Comparison of ENCODE assay signal across 2 cellular contexts in the genomic region with DNA sequence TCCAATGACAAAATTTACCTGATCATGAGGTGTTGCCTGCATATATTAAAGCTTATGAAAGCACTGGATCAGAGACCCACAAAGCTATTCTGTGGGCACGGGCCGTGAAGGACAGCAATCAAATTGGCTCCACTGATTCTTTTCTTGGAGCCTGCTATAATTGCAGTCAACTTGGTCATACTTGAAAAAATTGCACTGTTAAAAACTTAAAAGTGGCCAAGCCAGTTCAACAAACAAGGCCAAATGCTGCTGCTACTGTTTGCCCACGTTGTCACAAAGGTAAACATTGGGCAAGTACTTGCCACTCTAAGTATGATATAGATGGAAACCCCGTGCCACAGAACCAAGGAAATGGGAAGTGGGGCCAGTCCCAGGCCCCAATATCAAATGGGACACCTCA.
TF ChIP-seq lines count a peak whose summit lies in the region.

No MANE protein-coding gene starts in this region.

TF ChIP-seq in liver, 16 proteins besides CTCF, POLR2A, EP300 and RAD21 (continued from another document):
- TF ChIP-seq GABPA (IDR thresholded peaks at IDR 0.05 in 1 of 2, conservative IDR thresholded peaks at IDR 0.05 in 1 of 2) (no peak), TAF1 (conservative IDR thresholded peaks at IDR 0.05) (no peak), EGR1 (IDR thresholded peaks at IDR 0.05; ENCODE audit: low read depth in 2 of 2) (no peak), HNF4A (conservative IDR thresholded peaks at IDR 0.05) (peak in 1 of 2 donors; percentile 16), SP1 (IDR thresholded peaks at IDR 0.05) (peak; percentile 30), FOXA2 (IDR thresholded peaks at IDR 0.05) (peak; percentile 60), NR2F2 (IDR thresholded peaks at IDR 0.05) (no peak), FOXA1 (IDR thresholded peaks at IDR 0.05) (peak; percentile 40), RXRA (IDR thresholded peaks at IDR 0.05) (no peak), HNF4G (IDR thresholded peaks at IDR 0.05) (no peak)
- TF ChIP-seq, protein P1, sequence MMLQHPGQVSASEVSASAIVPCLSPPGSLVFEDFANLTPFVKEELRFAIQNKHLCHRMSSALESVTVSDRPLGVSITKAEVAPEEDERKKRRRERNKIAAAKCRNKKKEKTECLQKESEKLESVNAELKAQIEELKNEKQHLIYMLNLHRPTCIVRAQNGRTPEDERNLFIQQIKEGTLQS (IDR thresholded peaks at IDR 0.05), result no peak
- TF ChIP-seq, protein P2, sequence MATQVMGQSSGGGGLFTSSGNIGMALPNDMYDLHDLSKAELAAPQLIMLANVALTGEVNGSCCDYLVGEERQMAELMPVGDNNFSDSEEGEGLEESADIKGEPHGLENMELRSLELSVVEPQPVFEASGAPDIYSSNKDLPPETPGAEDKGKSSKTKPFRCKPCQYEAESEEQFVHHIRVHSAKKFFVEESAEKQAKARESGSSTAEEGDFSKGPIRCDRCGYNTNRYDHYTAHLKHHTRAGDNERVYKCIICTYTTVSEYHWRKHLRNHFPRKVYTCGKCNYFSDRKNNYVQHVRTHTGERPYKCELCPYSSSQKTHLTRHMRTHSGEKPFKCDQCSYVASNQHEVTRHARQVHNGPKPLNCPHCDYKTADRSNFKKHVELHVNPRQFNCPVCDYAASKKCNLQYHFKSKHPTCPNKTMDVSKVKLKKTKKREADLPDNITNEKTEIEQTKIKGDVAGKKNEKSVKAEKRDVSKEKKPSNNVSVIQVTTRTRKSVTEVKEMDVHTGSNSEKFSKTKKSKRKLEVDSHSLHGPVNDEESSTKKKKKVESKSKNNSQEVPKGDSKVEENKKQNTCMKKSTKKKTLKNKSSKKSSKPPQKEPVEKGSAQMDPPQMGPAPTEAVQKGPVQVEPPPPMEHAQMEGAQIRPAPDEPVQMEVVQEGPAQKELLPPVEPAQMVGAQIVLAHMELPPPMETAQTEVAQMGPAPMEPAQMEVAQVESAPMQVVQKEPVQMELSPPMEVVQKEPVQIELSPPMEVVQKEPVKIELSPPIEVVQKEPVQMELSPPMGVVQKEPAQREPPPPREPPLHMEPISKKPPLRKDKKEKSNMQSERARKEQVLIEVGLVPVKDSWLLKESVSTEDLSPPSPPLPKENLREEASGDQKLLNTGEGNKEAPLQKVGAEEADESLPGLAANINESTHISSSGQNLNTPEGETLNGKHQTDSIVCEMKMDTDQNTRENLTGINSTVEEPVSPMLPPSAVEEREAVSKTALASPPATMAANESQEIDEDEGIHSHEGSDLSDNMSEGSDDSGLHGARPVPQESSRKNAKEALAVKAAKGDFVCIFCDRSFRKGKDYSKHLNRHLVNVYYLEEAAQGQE (IDR thresholded peaks at IDR 0.05), result no peak
- TF ChIP-seq, protein P3, sequence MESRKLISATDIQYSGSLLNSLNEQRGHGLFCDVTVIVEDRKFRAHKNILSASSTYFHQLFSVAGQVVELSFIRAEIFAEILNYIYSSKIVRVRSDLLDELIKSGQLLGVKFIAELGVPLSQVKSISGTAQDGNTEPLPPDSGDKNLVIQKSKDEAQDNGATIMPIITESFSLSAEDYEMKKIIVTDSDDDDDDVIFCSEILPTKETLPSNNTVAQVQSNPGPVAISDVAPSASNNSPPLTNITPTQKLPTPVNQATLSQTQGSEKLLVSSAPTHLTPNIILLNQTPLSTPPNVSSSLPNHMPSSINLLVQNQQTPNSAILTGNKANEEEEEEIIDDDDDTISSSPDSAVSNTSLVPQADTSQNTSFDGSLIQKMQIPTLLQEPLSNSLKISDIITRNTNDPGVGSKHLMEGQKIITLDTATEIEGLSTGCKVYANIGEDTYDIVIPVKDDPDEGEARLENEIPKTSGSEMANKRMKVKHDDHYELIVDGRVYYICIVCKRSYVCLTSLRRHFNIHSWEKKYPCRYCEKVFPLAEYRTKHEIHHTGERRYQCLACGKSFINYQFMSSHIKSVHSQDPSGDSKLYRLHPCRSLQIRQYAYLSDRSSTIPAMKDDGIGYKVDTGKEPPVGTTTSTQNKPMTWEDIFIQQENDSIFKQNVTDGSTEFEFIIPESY (IDR thresholded peaks at IDR 0.05), result no peak

TF ChIP-seq in HepG2, 621 proteins besides CTCF, POLR2A, EP300 and RAD21 (continued from another document):
- no peak for TF ChIP-seq MED8 (CRISPR knock-in tag; IDR thresholded peaks at IDR 0.05; ENCODE audit: insufficient replicate concordance)
- no peak for TF ChIP-seq ADNP (CRISPR knock-in tag; IDR thresholded peaks at IDR 0.05)
- no peak for TF ChIP-seq HES4 (CRISPR knock-in tag; IDR thresholded peaks at IDR 0.05; ENCODE audit: borderline replicate concordance)
- TF ChIP-seq TGIF2 (CRISPR knock-in tag; IDR thresholded peaks at IDR 0.05), result no peak
- TF ChIP-seq, protein P4, sequence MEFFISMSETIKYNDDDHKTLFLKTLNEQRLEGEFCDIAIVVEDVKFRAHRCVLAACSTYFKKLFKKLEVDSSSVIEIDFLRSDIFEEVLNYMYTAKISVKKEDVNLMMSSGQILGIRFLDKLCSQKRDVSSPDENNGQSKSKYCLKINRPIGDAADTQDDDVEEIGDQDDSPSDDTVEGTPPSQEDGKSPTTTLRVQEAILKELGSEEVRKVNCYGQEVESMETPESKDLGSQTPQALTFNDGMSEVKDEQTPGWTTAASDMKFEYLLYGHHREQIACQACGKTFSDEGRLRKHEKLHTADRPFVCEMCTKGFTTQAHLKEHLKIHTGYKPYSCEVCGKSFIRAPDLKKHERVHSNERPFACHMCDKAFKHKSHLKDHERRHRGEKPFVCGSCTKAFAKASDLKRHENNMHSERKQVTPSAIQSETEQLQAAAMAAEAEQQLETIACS (CRISPR knock-in tag; IDR thresholded peaks at IDR 0.05), result no peak
- TF ChIP-seq, protein P5, sequence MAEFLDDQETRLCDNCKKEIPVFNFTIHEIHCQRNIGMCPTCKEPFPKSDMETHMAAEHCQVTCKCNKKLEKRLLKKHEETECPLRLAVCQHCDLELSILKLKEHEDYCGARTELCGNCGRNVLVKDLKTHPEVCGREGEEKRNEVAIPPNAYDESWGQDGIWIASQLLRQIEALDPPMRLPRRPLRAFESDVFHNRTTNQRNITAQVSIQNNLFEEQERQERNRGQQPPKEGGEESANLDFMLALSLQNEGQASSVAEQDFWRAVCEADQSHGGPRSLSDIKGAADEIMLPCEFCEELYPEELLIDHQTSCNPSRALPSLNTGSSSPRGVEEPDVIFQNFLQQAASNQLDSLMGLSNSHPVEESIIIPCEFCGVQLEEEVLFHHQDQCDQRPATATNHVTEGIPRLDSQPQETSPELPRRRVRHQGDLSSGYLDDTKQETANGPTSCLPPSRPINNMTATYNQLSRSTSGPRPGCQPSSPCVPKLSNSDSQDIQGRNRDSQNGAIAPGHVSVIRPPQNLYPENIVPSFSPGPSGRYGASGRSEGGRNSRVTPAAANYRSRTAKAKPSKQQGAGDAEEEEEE (CRISPR knock-in tag; IDR thresholded peaks at IDR 0.05; ENCODE audit: borderline replicate concordance), result no peak
